18 cellular contexts compared by ENCODE assay signal in the genomic region with DNA sequence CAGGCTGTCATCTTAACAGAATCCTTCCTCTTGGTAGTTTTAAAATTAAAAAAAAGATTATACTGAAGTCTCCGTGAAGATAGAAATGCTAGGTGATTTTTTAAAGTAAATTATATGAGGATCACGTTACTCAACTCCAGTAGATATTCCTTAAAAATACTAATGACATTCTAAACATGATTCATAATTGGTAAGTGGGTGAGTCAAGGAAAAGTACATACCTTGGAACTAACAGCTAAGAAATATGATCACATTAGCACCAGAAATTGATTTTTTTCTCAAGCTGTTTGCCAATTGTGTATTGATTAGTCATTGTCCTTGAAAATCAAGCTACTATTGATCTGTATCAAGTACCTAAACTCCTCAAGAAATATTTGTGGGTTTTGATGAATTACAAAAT.
DNase-seq lines count a peak whose midpoint lies in the region; ATAC-seq, FAIRE-seq and TF ChIP-seq lines count a peak whose summit lies in the region.
"Had no signal": no experiment of that assay in that cellular context is flagged by ENCODE, and none has a peak within 500 bp of the region (broad histone marks: within the 10 kb centered on the region; RNA-seq: fewer than 3 reads in every experiment).

No MANE protein-coding gene starts in this region.

- POLR2A ChIA-PET in A549 (lab: Yijun Ruan, JAX) (no interaction called here), RWPE1 (lab: Yijun Ruan, JAX; ENCODE audit: low non-redundant PET) (no interaction called here)

- no peak for ATAC-seq in A549
- ATAC-seq in HG02642 (IDR thresholded peaks at IDR 0.05; ENCODE audit: poor library complexity, unreplicated experiment): no peak
- ATAC-seq: GM12878 had no signal

- no peak for TF ChIP-seq EP300 in A549 (IDR thresholded peaks at IDR 0.05)

- no peak for TF ChIP-seq POLR2A in A549 (IDR thresholded peaks at IDR 0.05; ENCODE audit: low read length)

- no peaks in the 10 kb centered on the region for H3K9me3 ChIP-seq in A549
- H3K9me3 ChIP-seq: BE2C had no signal

- TF ChIP-seq RAD21 in A549 (conservative IDR thresholded peaks at IDR 0.05 in 1 of 2, IDR thresholded peaks at IDR 0.05 in 1 of 2): no peak

- no peak for DNase-seq in A549 (ENCODE audit: low read depth in 1 of 2, low spot score in 1 of 2)
- no peak for DNase-seq in D721Med (ENCODE audit: insufficient read length, low spot score)
- DNase-seq in RWPE1 (ENCODE audit: low spot score): peak; percentile 40
- DNase-seq in epithelial cell of esophagus (ENCODE audit: low read depth): peak; percentile 51
- no peak for DNase-seq in activated CD4-positive, alpha-beta T cell treated with anti-CD3 and anti-CD28 coated beads for 1 hour
- no peak for DNase-seq in foreskin melanocyte
- DNase-seq: BE2C; CD4-positive, alpha-beta memory T cell; COR-L47; DMS79; GOT3; H9; IMR-90; KBM-7 had no signal

- WGBS in A549 (ENCODE audit: missing lambda C conversion rate): 0% methylated on average over 2 of the region's 2 CpGs

- H3K27ac ChIP-seq in A549 (no peak overlapping the region), RWPE1 (no peak overlapping the region)
- H3K27ac ChIP-seq: C4-2B had no signal

- CTCF ChIA-PET in A549 (lab: Yijun Ruan, JAX) (no interaction called here), RWPE1 (lab: Yijun Ruan, JAX) (interaction anchor here (0.9 kb wide), 1 partner anchor 10 kb away, joined by 4 read pairs; no protein-coding TSS in a partner anchor)

- TF ChIP-seq CTCF in A549 (IDR thresholded peaks at IDR 0.05) (no peak), D721Med (IDR thresholded peaks at IDR 0.05; ENCODE audit: insufficient read depth, missing control alignments) (no peak), RWPE1 (conservative IDR thresholded peaks at IDR 0.05; ENCODE audit: low read depth) (no peak), epithelial cell of esophagus (IDR thresholded peaks at IDR 0.05; ENCODE audit: insufficient read depth, low read depth, low read length, missing control alignments) (no peak)

- H3K4me1 ChIP-seq in A549: no peaks in the 10 kb centered on the region
- H3K4me1 ChIP-seq: BE2C had no signal

- no peak overlapping the region for H3K4me3 ChIP-seq in A549
- H3K4me3 ChIP-seq in epithelial cell of esophagus (ENCODE audit: low read length): no peak overlapping the region
- H3K4me3 ChIP-seq: GM12878 had no signal

- FAIRE-seq in A549 (lab: Jason Lieb, UNC) (peak; percentile 70), D721Med (lab: Jason Lieb, UNC) (peak; percentile 41)
- FAIRE-seq: A204.1, GM12878 had no signal

- H3K4me2 ChIP-seq in A549: no peak overlapping the region

TF ChIP-seq in A549, 52 proteins besides CTCF, POLR2A, EP300 and RAD21:
- TF ChIP-seq RFX5 (IDR thresholded peaks at IDR 0.05) (no peak), MAZ (IDR thresholded peaks at IDR 0.05; ENCODE audit: borderline replicate concordance, low read depth, low read length) (no peak), FOSB (CRISPR knock-in tag; IDR thresholded peaks at IDR 0.05) (no peak), POLR2AphosphoS2 (conservative IDR thresholded peaks at IDR 0.05; ENCODE audit: low read length) (no peak), ESRRA (IDR thresholded peaks at IDR 0.05; ENCODE audit: borderline replicate concordance, low read length) (no peak), CHD2 (IDR thresholded peaks at IDR 0.05; ENCODE audit: low read length, partially characterized antibody) (no peak), BHLHE40 (IDR thresholded peaks at IDR 0.05; ENCODE audit: low read depth, low read length) (no peak), EHMT2 (IDR thresholded peaks at IDR 0.05; ENCODE audit: low read depth) (no peak), PHF8 (IDR thresholded peaks at IDR 0.05; ENCODE audit: borderline replicate concordance, low read depth) (no peak)
- TF ChIP-seq, protein P1, sequence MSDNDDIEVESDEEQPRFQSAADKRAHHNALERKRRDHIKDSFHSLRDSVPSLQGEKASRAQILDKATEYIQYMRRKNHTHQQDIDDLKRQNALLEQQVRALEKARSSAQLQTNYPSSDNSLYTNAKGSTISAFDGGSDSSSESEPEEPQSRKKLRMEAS (IDR thresholded peaks at IDR 0.05): no peak

Comparison
In these comparisons a context has a peak if more than half of its experiments do, and no peak if none do; other contexts are left out.
1. DNase-seq: peak in RWPE1 (single experiment) and epithelial cell of esophagus (single experiment); none in A549 (0 of 2), D721Med (single experiment), activated CD4-positive, alpha-beta T cell treated with anti-CD3 and anti-CD28 coated beads for 1 hour (single experiment) and foreskin melanocyte (single experiment).